ENCODE assay signal across 8 cellular contexts in genomic region chr10:30581779-30582380, GRCh38. TPM values are rescaled to one million over a fixed set of nuclear protein-coding genes. Genes with fewer than 3 reads are reported as not detected.
A peak's percentile ranks its signal among the peaks of the same experiment; 100 is the strongest.
DNase-seq lines count a peak whose midpoint lies in the region; ATAC-seq lines count a peak whose summit lies in the region.

No MANE protein-coding gene starts in this region.

- no peak overlapping the region for H3K4me3 Mint-ChIP-seq in activated naive CD4-positive, alpha-beta T cell treated with anti-CD3 and anti-CD28 coated beads for 36 hours

- H3K9me3 Mint-ChIP-seq in activated naive CD4-positive, alpha-beta T cell treated with anti-CD3 and anti-CD28 coated beads for 36 hours: no peaks in the 10 kb centered on the region

- peak; percentile 35 for DNase-seq in activated naive CD4-positive, alpha-beta T cell treated with anti-CD3 and anti-CD28 coated beads for 36 hours
- no peak for DNase-seq in activated naive CD4-positive, alpha-beta T cell (lab: John Stamatoyannopoulos, UW)
- peak; percentile 25 for DNase-seq in HuH-7.5 (ENCODE audit: low spot score)
- DNase-seq in activated CD4-positive, alpha-beta T cell treated with anti-CD3 and anti-CD28 coated beads, Interleukin-2, amount 50 U/mL, for 48 hours: peak; percentile 11 to 28
- peak; percentile 67 for DNase-seq in iPS-NIHi11 (ENCODE audit: low spot score)
- peak; percentile 46 for DNase-seq in superior temporal gyrus (ENCODE audit: extremely low spot score)

- intact Hi-C loops in activated naive CD4-positive, alpha-beta T cell treated with anti-CD3 and anti-CD28 coated beads for 36 hours (cut with micrococcal nuclease): loop anchor here (2.0 kb wide), 1 partner anchor 189 kb away; no protein-coding TSS in a partner anchor

- no peak for ATAC-seq in HG03432 (IDR thresholded peaks at IDR 0.05; ENCODE audit: unreplicated experiment)
- ATAC-seq in GM18498 (IDR thresholded peaks at IDR 0.05; ENCODE audit: unreplicated experiment): no peak

- no peaks in the 10 kb centered on the region for H3K27me3 Mint-ChIP-seq in activated naive CD4-positive, alpha-beta T cell treated with anti-CD3 and anti-CD28 coated beads for 36 hours (ENCODE audit: low read depth)

- peaks cover 3% of the 10 kb centered on the region for H3K4me1 Mint-ChIP-seq in activated naive CD4-positive, alpha-beta T cell treated with anti-CD3 and anti-CD28 coated beads for 36 hours (ENCODE audit: low read depth)

- no peaks in the 10 kb centered on the region for H3K36me3 Mint-ChIP-seq in activated naive CD4-positive, alpha-beta T cell treated with anti-CD3 and anti-CD28 coated beads for 36 hours (ENCODE audit: low read depth)

- no peak overlapping the region for H3K27ac Mint-ChIP-seq in activated naive CD4-positive, alpha-beta T cell treated with anti-CD3 and anti-CD28 coated beads for 36 hours

- CTCF ChIA-PET in activated naive CD4-positive, alpha-beta T cell treated with anti-CD3 and anti-CD28 coated beads for 36 hours (lab: Charles Lee): interaction anchor here (0.6 to 2.8 kb wide), 36 partner anchors 10 to 1680 kb away, joined by 3 to 37 read pairs (median 4); partner anchors contain the start of gene LYZL2

RNA-seq across cellular contexts. Expression of gene LYZL2, which starts 47.7 kb away (rescaled TPM):
- total RNA-seq in activated naive CD4-positive, alpha-beta T cell treated with anti-CD3 and anti-CD28 coated beads for 36 hours: not detected

Comparison
In these comparisons a context has a peak if more than half of its experiments do, and no peak if none do; other contexts are left out.
1. DNase-seq: peak in activated naive CD4-positive, alpha-beta T cell treated with anti-CD3 and anti-CD28 coated beads for 36 hours (single experiment), HuH-7.5 (single experiment), activated CD4-positive, alpha-beta T cell treated with anti-CD3 and anti-CD28 coated beads, Interleukin-2, amount 50 U/mL, for 48 hours (2 of 2), iPS-NIHi11 (single experiment) and superior temporal gyrus (single experiment); none in activated naive CD4-positive, alpha-beta T cell (0 of 4).